Comparison of ENCODE assay signal across 12 cellular contexts in genomic region chr6:131629656-131630055, GRCh38. TPM values are rescaled to one million over a fixed set of nuclear protein-coding genes. Genes with fewer than 3 reads are reported as not detected.
DNase-seq lines count a peak whose midpoint lies in the region; ATAC-seq and TF ChIP-seq lines count a peak whose summit lies in the region.
"Had no signal": no experiment of that assay in that cellular context is flagged by ENCODE, and none has a peak within 500 bp of the region (broad histone marks: within the 10 kb centered on the region; RNA-seq: fewer than 3 reads in every experiment).

No MANE protein-coding gene starts in this region.

- peaks cover 9 to 36% of the 10 kb centered on the region in 2 donors for H3K4me1 Mint-ChIP-seq in stimulated activated naive B cell treated with anti-CD40 and anti-IgM and Interleukin-4, amounts not matched to agents 10 μg/mL and 1 μg/mL and 100 μg/mL, for 72 hours

- H3K36me3 Mint-ChIP-seq in stimulated activated naive B cell treated with anti-CD40 and anti-IgM and Interleukin-4, amounts not matched to agents 10 μg/mL and 1 μg/mL and 100 μg/mL, for 72 hours = peaks cover 16 to 18% of the 10 kb centered on the region in 2 donors

- H3K9me3 Mint-ChIP-seq in stimulated activated naive B cell treated with anti-CD40 and anti-IgM and Interleukin-4, amounts not matched to agents 10 μg/mL and 1 μg/mL and 100 μg/mL, for 72 hours = peaks cover 0 to 2% of the 10 kb centered on the region in 2 donors

- peaks cover 12% of the 10 kb centered on the region for H3K4me1 ChIP-seq in SJCRH30

- no peaks in the 10 kb centered on the region for H3K9me3 ChIP-seq in SJCRH30 (replicated peaks)
- H3K9me3 ChIP-seq: right atrium auricular region had no signal

- H3K4me3 Mint-ChIP-seq in stimulated activated naive B cell treated with anti-CD40 and anti-IgM and Interleukin-4, amounts not matched to agents 10 μg/mL and 1 μg/mL and 100 μg/mL, for 72 hours = peak overlapping the region; percentile 67 to 97
- H3K4me3 Mint-ChIP-seq: activated CD8-positive, alpha-beta T cell treated with anti-CD3 and anti-CD28 coated beads, Interleukin-2, amount 10 ng/mL, durations not matched to agents 7 days and 5 days had no signal

- H3K27ac ChIP-seq in SJCRH30 = no peak overlapping the region
- H3K27ac ChIP-seq: right atrium auricular region had no signal

- H3K27me3 ChIP-seq in SJCRH30 = no peaks in the 10 kb centered on the region
- H3K27me3 ChIP-seq: right atrium auricular region had no signal

- DNase-seq in ELR (ENCODE audit: low read depth) = peak; percentile 3
- DNase-seq in SJCRH30 = peak; percentile 8 to 46
- DNase-seq in fibroblast of peridontal ligament (ENCODE audit: extremely low read depth) = peak; percentile 7
- DNase-seq in stimulated activated naive B cell treated with anti-CD40 and anti-IgM and Interleukin-4, amounts not matched to agents 10 μg/mL and 1 μg/mL and 100 μg/mL, for 72 hours = no peak
- no peak for DNase-seq in omental fat pad (ENCODE audit: low spot score)
- DNase-seq in NOMO-1 treated with DMSO at 0.1 percent for 48 hours (lab: John Stamatoyannopoulos, UW; ENCODE audit: unreplicated experiment) = no peak
- DNase-seq: activated CD8-positive, alpha-beta T cell treated with anti-CD3 and anti-CD28 coated beads, Interleukin-2, amount 10 ng/mL, durations not matched to agents 7 days and 5 days; NCI-H2171 treated with DMSO at 0.1 percent for 48 hours had no signal

- peaks cover 5% of the 10 kb centered on the region for H3K36me3 ChIP-seq in SJCRH30

- no peaks in the 10 kb centered on the region for H3K27me3 Mint-ChIP-seq in stimulated activated naive B cell treated with anti-CD40 and anti-IgM and Interleukin-4, amounts not matched to agents 10 μg/mL and 1 μg/mL and 100 μg/mL, for 72 hours
- H3K27me3 Mint-ChIP-seq: activated naive CD8-positive, alpha-beta T cell had no signal

- H3K27ac Mint-ChIP-seq in stimulated activated naive B cell treated with anti-CD40 and anti-IgM and Interleukin-4, amounts not matched to agents 10 μg/mL and 1 μg/mL and 100 μg/mL, for 72 hours = no peak overlapping the region
- H3K27ac Mint-ChIP-seq: activated CD8-positive, alpha-beta T cell treated with anti-CD3 and anti-CD28 coated beads, Interleukin-2, amount 10 ng/mL, durations not matched to agents 7 days and 5 days; activated naive CD8-positive, alpha-beta T cell had no signal

- TF ChIP-seq CTCF in omental fat pad (IDR thresholded peaks at IDR 0.05) = no peak

- no peak for ATAC-seq in stimulated activated naive B cell treated with anti-CD40 and anti-IgM and Interleukin-4, amounts not matched to agents 10 μg/mL and 1 μg/mL and 100 μg/mL, for 72 hours (replicated peaks)
- ATAC-seq in omental fat pad (ENCODE audit: low FRiP score) (no peak), GM21390 (IDR thresholded peaks at IDR 0.05; ENCODE audit: unreplicated experiment) (no peak)
- ATAC-seq: activated CD8-positive, alpha-beta T cell treated with anti-CD3 and anti-CD28 coated beads, Interleukin-2, amount 10 ng/mL, durations not matched to agents 7 days and 5 days had no signal

- H3K4me3 ChIP-seq in SJCRH30 = no peak overlapping the region
- H3K4me3 ChIP-seq: right atrium auricular region had no signal

RNA-seq across cellular contexts. Expression of gene MED23, which starts 1.6 kb away (rescaled TPM):
- total RNA-seq in SJCRH30 (2014; rRNA removed; shearing (Covaris generic)) = 30.2 and 35.2 TPM in 2 replicates
- total RNA-seq in omental fat pad = 10 to 100 TPM; 19.3 to 41.1 (median 21.9) TPM

RNA-seq across cellular contexts. Expression of gene ENPP3, which starts 7.4 kb away (rescaled TPM):
- total RNA-seq in SJCRH30 (2014; rRNA removed; shearing (Covaris generic)) = 0.05 and 1.1 TPM in 2 replicates
- under 1 TPM; 0.36 to 0.94 (median 0.61) TPM for total RNA-seq in omental fat pad

RNA-seq across cellular contexts. Expression of gene ARG1, which starts 56.6 kb away (rescaled TPM):
- not detected in 2 replicates for total RNA-seq in SJCRH30 (2014; rRNA removed; shearing (Covaris generic))
- total RNA-seq in omental fat pad = 10 to 100 TPM in 1 of 4 donors, not detected in 3; 14.5 TPM
- total RNA-seq: activated CD8-positive, alpha-beta T cell treated with anti-CD3 and anti-CD28 coated beads, Interleukin-2, amount 10 ng/mL, durations not matched to agents 7 days and 5 days; T-helper 1 cell treated with Interleukin-12 subunit alpha and Interleukin-12 subunit beta and Interleukin-4 antibody, amounts not matched to agents 30 ng/mL and 1 ng/mL, for 36 hours had no signal

Comparison
In these comparisons a context has a peak if more than half of its experiments do, and no peak if none do; other contexts are left out.
1. DNase-seq: peak in ELR (single experiment), SJCRH30 (2 of 2) and fibroblast of peridontal ligament (single experiment); none in stimulated activated naive B cell treated with anti-CD40 and anti-IgM and Interleukin-4, amounts not matched to agents 10 μg/mL and 1 μg/mL and 100 μg/mL, for 72 hours (single experiment), omental fat pad (single experiment) and NOMO-1 treated with DMSO at 0.1 percent for 48 hours (single experiment).